In genomic region chr5:88256037-88256436, GRCh38 we compare ENCODE assay signal across 1 cellular context.
TF ChIP-seq lines count a peak whose summit lies in the region.

No MANE protein-coding gene starts in this region.

TF ChIP-seq in WTC11, 78 proteins besides CTCF, POLR2A, EP300 and RAD21 (continued from another document):
- TF ChIP-seq STAT6 (CRISPR knock-in tag; conservative IDR thresholded peaks at IDR 0.05; ENCODE audit: low read depth) (no peak), RELA (CRISPR knock-in tag; IDR thresholded peaks at IDR 0.05; ENCODE audit: borderline replicate concordance) (no peak), ERG (CRISPR knock-in tag; IDR thresholded peaks at IDR 0.05) (no peak), CDX4 (CRISPR knock-in tag; IDR thresholded peaks at IDR 0.05; ENCODE audit: borderline replicate concordance) (no peak), IRF2 (CRISPR knock-in tag; IDR thresholded peaks at IDR 0.05; ENCODE audit: borderline replicate concordance, low read depth) (no peak), E2F4 (CRISPR knock-in tag; IDR thresholded peaks at IDR 0.05; ENCODE audit: borderline replicate concordance, low read depth) (no peak), GABPB1 (CRISPR knock-in tag; IDR thresholded peaks at IDR 0.05) (no peak), HMGA2 (CRISPR knock-in tag; IDR thresholded peaks at IDR 0.05) (no peak), CBFB (CRISPR knock-in tag; IDR thresholded peaks at IDR 0.05; ENCODE audit: low read depth) (no peak), NFYB (CRISPR knock-in tag; conservative IDR thresholded peaks at IDR 0.05; ENCODE audit: low read depth) (no peak), MXD4 (CRISPR knock-in tag; IDR thresholded peaks at IDR 0.05; ENCODE audit: borderline replicate concordance) (no peak)
